Comparison of ENCODE assay signal across 1 cellular context in the genomic region with DNA sequence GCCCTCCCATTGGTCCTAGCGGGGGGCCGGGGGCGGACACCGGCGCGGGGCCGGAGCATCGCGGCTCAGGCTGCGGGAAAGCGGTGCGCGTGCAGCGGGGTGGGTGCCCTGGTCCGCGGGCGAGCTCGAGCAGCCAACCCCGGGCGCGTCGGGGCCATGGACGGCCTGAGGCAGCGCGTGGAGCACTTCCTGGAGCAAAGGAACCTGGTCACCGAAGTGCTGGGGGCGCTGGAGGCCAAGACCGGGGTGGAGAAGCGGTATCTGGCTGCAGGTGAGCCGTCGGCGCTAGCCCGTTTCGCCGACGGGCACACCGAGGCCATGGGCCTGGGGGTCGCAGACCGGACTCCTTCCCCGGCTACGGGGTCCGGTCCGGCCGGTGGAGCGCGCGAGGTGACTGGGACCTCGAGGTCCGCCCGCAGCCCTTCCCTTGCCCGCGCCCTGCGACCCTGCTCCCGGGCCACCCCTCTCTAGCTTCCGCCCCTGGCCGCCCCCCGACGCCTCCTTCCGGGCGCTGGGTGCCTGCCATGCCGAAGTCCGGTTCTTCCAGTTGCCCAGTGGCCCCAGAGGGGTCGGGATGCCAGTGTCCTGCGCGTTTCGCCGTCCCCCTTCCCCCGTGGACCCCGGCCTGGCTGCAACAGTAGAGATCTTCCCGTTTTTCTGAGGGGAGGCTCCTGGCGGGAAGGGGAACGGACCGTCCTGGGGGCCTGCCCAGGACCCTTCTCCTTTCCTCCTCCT.
TF ChIP-seq lines count a peak whose summit lies in the region.

TSS of gene REEP6 (plus strand) at position 68 of the 735 bp plus-strand sequence. CDS start at position 157, 89 bp downstream.

TF ChIP-seq in HepG2, 621 proteins besides CTCF, POLR2A, EP300 and RAD21 (continued from another document and continues in another):
- TF ChIP-seq IRF2 (CRISPR knock-in tag; IDR thresholded peaks at IDR 0.05) (peak; percentile 44; the same call in 1 of the 2 replicates), HMG20A (CRISPR knock-in tag; IDR thresholded peaks at IDR 0.05; ENCODE audit: borderline replicate concordance) (no peak), TFDP1 (CRISPR knock-in tag; IDR thresholded peaks at IDR 0.05; ENCODE audit: borderline replicate concordance) (peak; percentile 39; the same call in 1 of the 2 replicates), ZNF780A (CRISPR knock-in tag; IDR thresholded peaks at IDR 0.05) (no peak), ZFY (CRISPR knock-in tag; IDR thresholded peaks at IDR 0.05) (peak; percentile 76), PLRG1 (conservative IDR thresholded peaks at IDR 0.05) (no peak), ZNF263 (CRISPR knock-in tag; IDR thresholded peaks at IDR 0.05) (peak; percentile 75), ZNF225 (CRISPR knock-in tag; IDR thresholded peaks at IDR 0.05) (peak; percentile 60; the same call in 1 of the 2 replicates), ZSCAN31 (CRISPR knock-in tag; IDR thresholded peaks at IDR 0.05; ENCODE audit: low read depth) (peak; percentile 80), SNRNP70 (IDR thresholded peaks at IDR 0.05; ENCODE audit: low read depth, low read length) (no peak), HOXD1 (CRISPR knock-in tag; IDR thresholded peaks at IDR 0.05) (0 out of 2 replicates have a peak, but pooled peaks have one; percentile 62), ZNF607 (CRISPR knock-in tag; IDR thresholded peaks at IDR 0.05; ENCODE audit: borderline replicate concordance) (no peak), SRY (CRISPR knock-in tag; IDR thresholded peaks at IDR 0.05) (peak; percentile 93), RCOR2 (CRISPR knock-in tag; IDR thresholded peaks at IDR 0.05) (peak; percentile 64; the same call in 1 of the 2 replicates), ZNF687 (CRISPR knock-in tag; IDR thresholded peaks at IDR 0.05) (peak; percentile 67), MED8 (CRISPR knock-in tag; IDR thresholded peaks at IDR 0.05; ENCODE audit: insufficient replicate concordance) (no peak), REPIN1 (CRISPR knock-in tag; IDR thresholded peaks at IDR 0.05; ENCODE audit: borderline replicate concordance, low read depth) (peak; percentile 61; the same call in 1 of the 2 replicates), CEBPG (CRISPR knock-in tag; IDR thresholded peaks at IDR 0.05) (no peak), ZNF124 (CRISPR knock-in tag; IDR thresholded peaks at IDR 0.05) (no peak), TBX3 (IDR thresholded peaks at IDR 0.05; ENCODE audit: borderline replicate concordance) (no peak), TCF7 (IDR thresholded peaks at IDR 0.05; ENCODE audit: low read depth) (no peak), ZNF232 (CRISPR knock-in tag; IDR thresholded peaks at IDR 0.05; ENCODE audit: borderline replicate concordance) (no peak), AKAP8 (CRISPR knock-in tag; IDR thresholded peaks at IDR 0.05) (no peak), ZNF337 (CRISPR knock-in tag; IDR thresholded peaks at IDR 0.05; ENCODE audit: borderline replicate concordance, low read depth) (no peak), ZNF737 (CRISPR knock-in tag; IDR thresholded peaks at IDR 0.05; ENCODE audit: borderline replicate concordance) (no peak), SALL2 (CRISPR knock-in tag; IDR thresholded peaks at IDR 0.05) (peak; percentile 89; the same call in 1 of the 2 replicates), BRD4 (CRISPR knock-in tag; IDR thresholded peaks at IDR 0.05) (peak; percentile 43; the same call in 1 of the 2 replicates), ZNF883 (CRISPR knock-in tag; IDR thresholded peaks at IDR 0.05; ENCODE audit: not compliant biosample characterization) (peak; percentile 81), ZNF260 (CRISPR knock-in tag; IDR thresholded peaks at IDR 0.05; ENCODE audit: borderline replicate concordance, low read depth) (no peak), MTF1 (CRISPR knock-in tag; IDR thresholded peaks at IDR 0.05) (0 out of 2 replicates have a peak, but pooled peaks have one; percentile 37)
- TF ChIP-seq, protein P1, sequence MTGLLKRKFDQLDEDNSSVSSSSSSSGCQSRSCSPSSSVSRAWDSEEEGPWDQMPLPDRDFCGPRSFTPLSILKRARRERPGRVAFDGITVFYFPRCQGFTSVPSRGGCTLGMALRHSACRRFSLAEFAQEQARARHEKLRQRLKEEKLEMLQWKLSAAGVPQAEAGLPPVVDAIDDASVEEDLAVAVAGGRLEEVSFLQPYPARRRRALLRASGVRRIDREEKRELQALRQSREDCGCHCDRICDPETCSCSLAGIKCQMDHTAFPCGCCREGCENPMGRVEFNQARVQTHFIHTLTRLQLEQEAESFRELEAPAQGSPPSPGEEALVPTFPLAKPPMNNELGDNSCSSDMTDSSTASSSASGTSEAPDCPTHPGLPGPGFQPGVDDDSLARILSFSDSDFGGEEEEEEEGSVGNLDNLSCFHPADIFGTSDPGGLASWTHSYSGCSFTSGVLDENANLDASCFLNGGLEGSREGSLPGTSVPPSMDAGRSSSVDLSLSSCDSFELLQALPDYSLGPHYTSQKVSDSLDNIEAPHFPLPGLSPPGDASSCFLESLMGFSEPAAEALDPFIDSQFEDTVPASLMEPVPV (CRISPR knock-in tag; IDR thresholded peaks at IDR 0.05): 0 out of 2 replicates have a peak, but pooled peaks have one; percentile 64
- TF ChIP-seq, protein P2, sequence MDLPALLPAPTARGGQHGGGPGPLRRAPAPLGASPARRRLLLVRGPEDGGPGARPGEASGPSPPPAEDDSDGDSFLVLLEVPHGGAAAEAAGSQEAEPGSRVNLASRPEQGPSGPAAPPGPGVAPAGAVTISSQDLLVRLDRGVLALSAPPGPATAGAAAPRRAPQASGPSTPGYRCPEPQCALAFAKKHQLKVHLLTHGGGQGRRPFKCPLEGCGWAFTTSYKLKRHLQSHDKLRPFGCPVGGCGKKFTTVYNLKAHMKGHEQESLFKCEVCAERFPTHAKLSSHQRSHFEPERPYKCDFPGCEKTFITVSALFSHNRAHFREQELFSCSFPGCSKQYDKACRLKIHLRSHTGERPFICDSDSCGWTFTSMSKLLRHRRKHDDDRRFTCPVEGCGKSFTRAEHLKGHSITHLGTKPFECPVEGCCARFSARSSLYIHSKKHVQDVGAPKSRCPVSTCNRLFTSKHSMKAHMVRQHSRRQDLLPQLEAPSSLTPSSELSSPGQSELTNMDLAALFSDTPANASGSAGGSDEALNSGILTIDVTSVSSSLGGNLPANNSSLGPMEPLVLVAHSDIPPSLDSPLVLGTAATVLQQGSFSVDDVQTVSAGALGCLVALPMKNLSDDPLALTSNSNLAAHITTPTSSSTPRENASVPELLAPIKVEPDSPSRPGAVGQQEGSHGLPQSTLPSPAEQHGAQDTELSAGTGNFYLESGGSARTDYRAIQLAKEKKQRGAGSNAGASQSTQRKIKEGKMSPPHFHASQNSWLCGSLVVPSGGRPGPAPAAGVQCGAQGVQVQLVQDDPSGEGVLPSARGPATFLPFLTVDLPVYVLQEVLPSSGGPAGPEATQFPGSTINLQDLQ (CRISPR knock-in tag; IDR thresholded peaks at IDR 0.05): peak; percentile 50; the same call in 1 of the 2 replicates
- TF ChIP-seq, protein P3, sequence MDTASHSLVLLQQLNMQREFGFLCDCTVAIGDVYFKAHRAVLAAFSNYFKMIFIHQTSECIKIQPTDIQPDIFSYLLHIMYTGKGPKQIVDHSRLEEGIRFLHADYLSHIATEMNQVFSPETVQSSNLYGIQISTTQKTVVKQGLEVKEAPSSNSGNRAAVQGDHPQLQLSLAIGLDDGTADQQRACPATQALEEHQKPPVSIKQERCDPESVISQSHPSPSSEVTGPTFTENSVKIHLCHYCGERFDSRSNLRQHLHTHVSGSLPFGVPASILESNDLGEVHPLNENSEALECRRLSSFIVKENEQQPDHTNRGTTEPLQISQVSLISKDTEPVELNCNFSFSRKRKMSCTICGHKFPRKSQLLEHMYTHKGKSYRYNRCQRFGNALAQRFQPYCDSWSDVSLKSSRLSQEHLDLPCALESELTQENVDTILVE (CRISPR knock-in tag; IDR thresholded peaks at IDR 0.05): no peak
- TF ChIP-seq, protein P4, sequence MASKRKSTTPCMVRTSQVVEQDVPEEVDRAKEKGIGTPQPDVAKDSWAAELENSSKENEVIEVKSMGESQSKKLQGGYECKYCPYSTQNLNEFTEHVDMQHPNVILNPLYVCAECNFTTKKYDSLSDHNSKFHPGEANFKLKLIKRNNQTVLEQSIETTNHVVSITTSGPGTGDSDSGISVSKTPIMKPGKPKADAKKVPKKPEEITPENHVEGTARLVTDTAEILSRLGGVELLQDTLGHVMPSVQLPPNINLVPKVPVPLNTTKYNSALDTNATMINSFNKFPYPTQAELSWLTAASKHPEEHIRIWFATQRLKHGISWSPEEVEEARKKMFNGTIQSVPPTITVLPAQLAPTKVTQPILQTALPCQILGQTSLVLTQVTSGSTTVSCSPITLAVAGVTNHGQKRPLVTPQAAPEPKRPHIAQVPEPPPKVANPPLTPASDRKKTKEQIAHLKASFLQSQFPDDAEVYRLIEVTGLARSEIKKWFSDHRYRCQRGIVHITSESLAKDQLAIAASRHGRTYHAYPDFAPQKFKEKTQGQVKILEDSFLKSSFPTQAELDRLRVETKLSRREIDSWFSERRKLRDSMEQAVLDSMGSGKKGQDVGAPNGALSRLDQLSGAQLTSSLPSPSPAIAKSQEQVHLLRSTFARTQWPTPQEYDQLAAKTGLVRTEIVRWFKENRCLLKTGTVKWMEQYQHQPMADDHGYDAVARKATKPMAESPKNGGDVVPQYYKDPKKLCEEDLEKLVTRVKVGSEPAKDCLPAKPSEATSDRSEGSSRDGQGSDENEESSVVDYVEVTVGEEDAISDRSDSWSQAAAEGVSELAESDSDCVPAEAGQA (IDR thresholded peaks at IDR 0.05; ENCODE audit: low read depth): no peak
- TF ChIP-seq, protein P4 (CRISPR knock-in tag; IDR thresholded peaks at IDR 0.05; ENCODE audit: borderline replicate concordance): 0 out of 2 replicates have a peak, but pooled peaks have one; percentile 65
- TF ChIP-seq, protein P5, sequence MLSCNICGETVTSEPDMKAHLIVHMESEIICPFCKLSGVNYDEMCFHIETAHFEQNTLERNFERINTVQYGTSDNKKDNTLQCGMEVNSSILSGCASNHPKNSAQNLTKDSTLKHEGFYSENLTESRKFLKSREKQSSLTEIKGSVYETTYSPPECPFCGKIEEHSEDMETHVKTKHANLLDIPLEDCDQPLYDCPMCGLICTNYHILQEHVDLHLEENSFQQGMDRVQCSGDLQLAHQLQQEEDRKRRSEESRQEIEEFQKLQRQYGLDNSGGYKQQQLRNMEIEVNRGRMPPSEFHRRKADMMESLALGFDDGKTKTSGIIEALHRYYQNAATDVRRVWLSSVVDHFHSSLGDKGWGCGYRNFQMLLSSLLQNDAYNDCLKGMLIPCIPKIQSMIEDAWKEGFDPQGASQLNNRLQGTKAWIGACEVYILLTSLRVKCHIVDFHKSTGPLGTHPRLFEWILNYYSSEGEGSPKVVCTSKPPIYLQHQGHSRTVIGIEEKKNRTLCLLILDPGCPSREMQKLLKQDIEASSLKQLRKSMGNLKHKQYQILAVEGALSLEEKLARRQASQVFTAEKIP (CRISPR knock-in tag; IDR thresholded peaks at IDR 0.05; ENCODE audit: borderline replicate concordance): no peak
- TF ChIP-seq, protein P6, sequence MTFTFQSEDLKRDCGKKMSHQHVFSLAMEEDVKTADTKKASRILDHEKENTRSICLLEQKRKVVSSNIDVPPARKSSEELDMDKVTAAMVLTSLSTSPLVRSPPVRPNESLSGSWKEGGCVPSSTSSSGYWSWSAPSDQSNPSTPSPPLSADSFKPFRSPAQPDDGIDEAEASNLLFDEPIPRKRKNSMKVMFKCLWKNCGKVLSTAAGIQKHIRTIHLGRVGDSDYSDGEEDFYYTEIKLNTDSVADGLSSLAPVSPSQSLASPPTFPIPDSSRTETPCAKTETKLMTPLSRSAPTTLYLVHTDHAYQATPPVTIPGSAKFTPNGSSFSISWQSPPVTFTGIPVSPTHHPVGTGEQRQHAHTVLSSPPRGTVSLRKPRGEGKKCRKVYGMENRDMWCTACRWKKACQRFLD (CRISPR knock-in tag; IDR thresholded peaks at IDR 0.05; ENCODE audit: borderline replicate concordance): no peak
